In the genomic region with DNA sequence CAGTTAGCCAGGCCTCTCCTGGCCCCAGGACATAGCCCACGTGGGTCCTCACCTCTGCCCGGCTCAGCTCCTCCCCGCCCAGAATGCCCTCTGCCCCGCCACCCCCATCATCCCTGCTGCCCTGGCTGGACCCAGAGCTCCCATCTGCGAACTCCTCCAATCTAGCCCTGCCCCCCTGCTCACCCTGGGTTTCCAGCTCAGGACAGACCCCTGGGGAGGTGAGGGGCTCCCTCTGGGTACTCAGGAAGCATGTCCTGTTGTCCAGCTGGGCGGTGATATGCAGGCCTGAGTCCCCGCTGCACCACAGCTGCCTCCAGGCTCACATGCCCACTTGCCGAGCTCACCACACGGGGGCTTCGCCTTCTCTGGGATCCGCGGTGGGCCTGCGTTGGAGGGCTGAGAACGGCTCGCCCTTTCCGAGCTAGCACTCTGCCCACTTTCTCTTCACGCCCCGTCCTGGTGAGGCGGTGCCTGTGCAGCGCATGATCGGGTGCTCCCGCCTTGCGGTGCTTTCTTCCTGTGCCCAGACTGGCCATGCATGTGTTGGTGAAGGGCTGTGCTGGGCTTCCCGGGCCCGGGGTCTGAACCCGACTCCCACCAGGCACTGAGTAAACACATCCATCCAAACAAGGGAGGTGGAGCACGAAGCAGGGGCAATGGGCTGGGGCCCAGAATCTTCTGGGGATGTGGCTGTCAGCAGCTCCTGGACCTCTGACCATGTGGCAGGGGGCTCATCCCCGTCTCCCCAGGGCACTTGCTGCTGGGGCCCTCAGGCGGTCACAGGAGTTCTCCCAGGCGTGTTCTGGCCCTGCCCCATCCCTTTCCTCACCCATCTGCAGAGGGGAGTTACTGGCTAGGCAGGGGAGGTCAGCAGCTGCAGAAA, we compare ENCODE assay signal across 23 cellular contexts.
DNase-seq lines count a peak whose midpoint lies in the region; ATAC-seq and FAIRE-seq lines count a peak whose summit lies in the region.
"Had no signal": no experiment of that assay in that cellular context is flagged by ENCODE, and none has a peak within 500 bp of the region (broad histone marks: within the 10 kb centered on the region; RNA-seq: fewer than 3 reads in every experiment).

No MANE protein-coding gene starts in this region.

- H3K4me3 ChIP-seq in H7 (ENCODE audit: insufficient read depth, low read depth, low read length) (no peak overlapping the region), small intestine (ENCODE audit: low read depth in 1 of 2, low read length in 2 of 2) (no peak overlapping the region)
- H3K4me3 ChIP-seq: colonic mucosa, Peyer's patch, thoracic aorta had no signal

- ATAC-seq in left lobe of liver (peak; percentile 91), HG03469 (IDR thresholded peaks at IDR 0.05; ENCODE audit: unreplicated experiment) (no peak)
- ATAC-seq: activated naive CD4-positive, alpha-beta T cell treated with anti-CD3 and anti-CD28 coated beads, Interleukin-2, amount 50 U/mL, for 72 hours; foreskin keratinocyte; stimulated activated effector memory CD8-positive, alpha-beta T cell treated with anti-CD3 and anti-CD28 coated beads, Interleukin-12 subunit alpha, Interleukin-12 subunit beta, amount 100 ng/mL, for 72 hours had no signal

- DNase-seq in H7: peak; percentile 78
- DNase-seq in left lobe of liver (ENCODE audit: low spot score): peak; percentile 94
- DNase-seq in small intestine: peak; percentile 22
- DNase-seq in NCI-H2171 treated with DMSO at 0.1 percent for 48 hours (lab: John Stamatoyannopoulos, UW): no peak
- DNase-seq in frontal cortex (ENCODE audit: low spot score in 2 of 2): no peak
- DNase-seq: activated CD4-positive, alpha-beta memory T cell treated with anti-CD3 and anti-CD28 coated beads, Interleukin-2, amount 10 ng/mL, durations not matched to agents 7 days and 5 days; activated CD4-positive, CD25-positive, alpha-beta regulatory T cell; activated T-cell treated with anti-CD3 and anti-CD28 coated beads, Interleukin-2, amount 50 U/mL, for 48 hours; colonic mucosa; foreskin keratinocyte; hypothalamus; KBM-7; kidney; NCI-H187 treated with DMSO at 0.1 percent for 48 hours; NCI-H345; T-helper 9 cell had no signal

- H3K36me3 ChIP-seq in H7 (replicated peaks; ENCODE audit: control insufficient read depth, insufficient read depth, low read length) (no peaks in the 10 kb centered on the region), small intestine (ENCODE audit: control insufficient read depth in 2 of 2, insufficient read depth in 2 of 2, low read length in 2 of 2) (no peaks in the 10 kb centered on the region)
- H3K36me3 ChIP-seq: colonic mucosa, neutrophil, Peyer's patch, thoracic aorta had no signal

- WGBS in small intestine, 3 donors: 81 to 82% (median 81%) methylated on average over 29 to 30 of the region's 30 CpGs

- H3K4me1 ChIP-seq in small intestine (ENCODE audit: control insufficient read depth in 2 of 2, insufficient read depth in 1 of 2, low read depth in 1 of 2, low read length in 1 of 2): peaks cover 0 to 2% of the 10 kb centered on the region in 2 donors
- H3K4me1 ChIP-seq: colonic mucosa had no signal

- no peaks in the 10 kb centered on the region for H3K9me3 ChIP-seq in small intestine (ENCODE audit: control insufficient read depth, low read depth)
- H3K9me3 ChIP-seq: colonic mucosa, neutrophil, Peyer's patch, thoracic aorta had no signal

- H3K27me3 ChIP-seq in H7 (ENCODE audit: control insufficient read depth, insufficient read depth, low read length): no peaks in the 10 kb centered on the region; the same call in 1 of the 2 replicates
- H3K27me3 ChIP-seq in small intestine (ENCODE audit: control insufficient read depth in 2 of 2, insufficient read depth in 2 of 2, low read length in 2 of 2): no peaks in the 10 kb centered on the region
- H3K27me3 ChIP-seq: colonic mucosa, foreskin keratinocyte, Peyer's patch had no signal

- H3K27ac ChIP-seq in cingulate gyrus (ENCODE audit: low read depth, low read length) (peak overlapping the region; percentile 8), small intestine (ENCODE audit: low read depth in 1 of 2, low read length in 1 of 2) (no peak overlapping the region)
- H3K27ac ChIP-seq: colonic mucosa, foreskin keratinocyte, neutrophil, Peyer's patch, thoracic aorta had no signal

- no peak for FAIRE-seq in small intestine (lab: Jason Lieb, UNC)
- FAIRE-seq in frontal cortex (lab: Jason Lieb, UNC): no peak
- FAIRE-seq: kidney had no signal

Comparison
In these comparisons a context has a peak if more than half of its experiments do, and no peak if none do; other contexts are left out.
1. DNase-seq: peak in H7 (single experiment), left lobe of liver (single experiment) and small intestine (single experiment); none in NCI-H2171 treated with DMSO at 0.1 percent for 48 hours (single experiment) and frontal cortex (0 of 2).